1 cellular context compared by ENCODE assay signal in the genomic region with DNA sequence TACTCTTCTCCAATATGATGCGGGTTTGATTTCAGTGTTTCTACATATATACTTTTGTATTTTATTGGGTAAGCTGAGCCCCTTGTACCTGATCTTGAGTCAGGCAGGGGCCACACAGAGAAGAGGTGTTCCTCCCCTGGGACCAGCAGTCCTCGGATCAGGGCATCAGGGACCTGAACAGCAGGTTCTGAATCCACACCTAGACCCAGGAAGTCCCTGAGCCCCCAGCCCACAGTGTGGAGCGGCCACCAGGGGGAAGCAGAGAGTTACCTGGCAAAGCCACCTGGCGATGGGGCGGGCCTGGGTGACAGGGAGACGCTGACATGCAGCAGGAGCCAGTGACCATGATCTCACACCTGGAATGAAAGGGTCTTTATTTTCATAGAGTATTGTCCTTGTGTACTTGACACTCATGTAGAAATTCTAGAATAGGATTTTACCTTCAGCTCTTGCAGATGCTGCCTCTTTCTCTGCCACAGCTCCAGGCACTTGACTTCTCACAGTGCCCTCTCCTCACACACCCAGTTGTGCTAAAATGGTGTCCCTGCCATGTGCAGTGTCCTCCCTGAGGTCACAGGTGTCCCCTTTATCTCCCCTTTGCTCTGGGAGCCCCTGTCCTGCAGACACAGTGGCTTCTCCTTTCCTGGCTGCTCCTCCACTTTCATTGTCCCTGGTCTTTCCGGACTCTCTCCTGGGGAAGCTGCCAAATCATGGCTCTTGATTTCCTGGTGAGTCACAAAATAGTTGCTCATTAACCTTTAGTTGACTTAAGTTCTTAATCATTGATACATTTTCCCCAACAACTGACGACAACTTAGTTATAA.
TF ChIP-seq lines count a peak whose summit lies in the region.

No MANE protein-coding gene starts in this region.

TF ChIP-seq in IMR-90, 13 proteins besides CTCF, POLR2A, EP300 and RAD21 (continued from another document):
- TF ChIP-seq, protein P1, sequence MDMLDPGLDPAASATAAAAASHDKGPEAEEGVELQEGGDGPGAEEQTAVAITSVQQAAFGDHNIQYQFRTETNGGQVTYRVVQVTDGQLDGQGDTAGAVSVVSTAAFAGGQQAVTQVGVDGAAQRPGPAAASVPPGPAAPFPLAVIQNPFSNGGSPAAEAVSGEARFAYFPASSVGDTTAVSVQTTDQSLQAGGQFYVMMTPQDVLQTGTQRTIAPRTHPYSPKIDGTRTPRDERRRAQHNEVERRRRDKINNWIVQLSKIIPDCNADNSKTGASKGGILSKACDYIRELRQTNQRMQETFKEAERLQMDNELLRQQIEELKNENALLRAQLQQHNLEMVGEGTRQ (IDR thresholded peaks at IDR 0.05; ENCODE audit: low read depth, low read length) = no peak
